20 cellular contexts compared by ENCODE assay signal in the genomic region with DNA sequence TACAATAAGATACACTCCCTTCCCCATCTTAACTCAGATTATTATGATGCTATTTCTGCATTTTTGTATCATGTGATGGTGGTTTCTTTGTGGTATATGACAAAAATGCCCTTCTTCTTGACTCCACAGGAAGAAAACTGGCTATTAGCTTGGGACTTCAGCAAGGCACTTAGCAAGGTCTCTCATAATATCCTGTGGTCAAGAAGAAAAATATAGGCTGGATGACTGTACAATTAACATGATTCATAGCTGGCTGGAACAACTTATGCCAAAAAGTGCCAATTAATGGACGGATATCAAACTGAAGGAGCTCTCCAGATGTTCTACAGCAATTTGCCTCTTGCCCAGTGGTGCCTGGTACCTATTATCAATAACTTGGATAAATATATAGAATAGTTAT. TPM values are rescaled to one million over a fixed set of nuclear protein-coding genes. Genes with fewer than 3 reads are reported as not detected.
DNase-seq lines count a peak whose midpoint lies in the region; ATAC-seq, FAIRE-seq and TF ChIP-seq lines count a peak whose summit lies in the region.
"Had no signal": no experiment of that assay in that cellular context is flagged by ENCODE, and none has a peak within 500 bp of the region (broad histone marks: within the 10 kb centered on the region; RNA-seq: fewer than 3 reads in every experiment).

No MANE protein-coding gene starts in this region.

- H3K9me3 Mint-ChIP-seq in HFFc6: no peaks in the 10 kb centered on the region
- H3K9me3 Mint-ChIP-seq: natural killer cell treated with Interleukin-12 subunit alpha and Interleukin-12 subunit beta and Interleukin-15 and Interleukin-18, amount 100 ng/mL, for 72 hours had no signal

- WGBS in A549 (ENCODE audit: missing lambda C conversion rate): 79% methylated on average over 1 of the region's 1 CpG

- H3K36me3 Mint-ChIP-seq in HFFc6 (ENCODE audit: low read depth): no peaks in the 10 kb centered on the region
- H3K36me3 Mint-ChIP-seq: CD4-positive, CD25-positive, alpha-beta regulatory T cell; mesothelial cell of epicardium; natural killer cell treated with Interleukin-12 subunit alpha and Interleukin-12 subunit beta and Interleukin-15 and Interleukin-18, amount 100 ng/mL, for 72 hours had no signal

- ATAC-seq in A549: no peak
- ATAC-seq: activated CD4-positive, alpha-beta T cell treated with anti-CD3 and anti-CD28 coated beads for 36 hours; natural killer cell treated with Interleukin-12 subunit alpha and Interleukin-12 subunit beta and Interleukin-15 and Interleukin-18, amount 100 ng/mL, for 72 hours had no signal

- no peak for TF ChIP-seq POLR2A in A549 (IDR thresholded peaks at IDR 0.05; ENCODE audit: low read length)

- DNase-seq in A549 (ENCODE audit: low read depth in 1 of 2, low spot score in 1 of 2): no peak
- DNase-seq in HFFc6: peak; percentile 80
- peak; percentile 41 for DNase-seq in astrocyte of the cerebellum (ENCODE audit: low read depth)
- DNase-seq in fibroblast of peridontal ligament (ENCODE audit: extremely low read depth): peak; percentile 76
- no peak for DNase-seq in GDM1 (lab: John Stamatoyannopoulos, UW)
- no peak for DNase-seq in T1000 (lab: John Stamatoyannopoulos, UW)
- DNase-seq in amniotic stem cell (lab: John Stamatoyannopoulos, UW): no peak
- no peak for DNase-seq in H4 (ENCODE audit: low spot score)
- DNase-seq: activated CD4-positive, alpha-beta T cell treated with anti-CD3 and anti-CD28 coated beads for 36 hours; activated effector memory CD4-positive, alpha-beta T cell treated with anti-CD3 and anti-CD28 coated beads, Interleukin-2, amount 50 U/mL, for 16 hours; anterior cingulate cortex; CD4-positive, CD25-positive, alpha-beta regulatory T cell; DMS153; NCI-H1694 treated with DMSO at 0.1 percent for 48 hours; RPMI8226; small intestine; stimulated activated CD4-positive, alpha-beta T cell treated with anti-CD3 and anti-CD28 coated beads, Interleukin-4, amount 100 ng/mL, for 24 hours had no signal

- H3K4me3 Mint-ChIP-seq in HFFc6: peak overlapping the region; percentile 21; the same call in 1 of the 2 replicates
- H3K4me3 Mint-ChIP-seq: activated CD4-positive, alpha-beta T cell treated with anti-CD3 and anti-CD28 coated beads for 36 hours; mesothelial cell of epicardium; natural killer cell treated with Interleukin-12 subunit alpha and Interleukin-12 subunit beta and Interleukin-15 and Interleukin-18, amount 100 ng/mL, for 72 hours had no signal

- POLR2A ChIA-PET in A549 (lab: Yijun Ruan, JAX): no interaction called here

- H3K27ac ChIP-seq in A549: no peak overlapping the region
- H3K27ac ChIP-seq: coronary artery had no signal

- CTCF ChIA-PET in A549 (lab: Yijun Ruan, JAX): no interaction called here

- H3K27me3 Mint-ChIP-seq in HFFc6 (ENCODE audit: insufficient read depth): no peaks in the 10 kb centered on the region; the same call in 1 of the 2 replicates
- H3K27me3 Mint-ChIP-seq: activated CD4-positive, alpha-beta T cell treated with anti-CD3 and anti-CD28 coated beads for 36 hours had no signal

- H3K9me3 ChIP-seq in A549: no peaks in the 10 kb centered on the region

- in situ Hi-C loops in astrocyte of the cerebellum (cut with HindIII; ENCODE audit: low sequenced_read_pairs): no loop called here

- no peak for TF ChIP-seq CTCF in A549 (IDR thresholded peaks at IDR 0.05)
- TF ChIP-seq CTCF in HFFc6 (IDR thresholded peaks at IDR 0.05): no peak
- no peak for TF ChIP-seq CTCF in astrocyte of the cerebellum (IDR thresholded peaks at IDR 0.05; ENCODE audit: low read depth, low read length, missing control alignments)

- TF ChIP-seq EP300 in A549 (IDR thresholded peaks at IDR 0.05): no peak

- peaks cover 55% of the 10 kb centered on the region for H3K4me1 Mint-ChIP-seq in HFFc6 (ENCODE audit: low read depth)

- peak overlapping the region; percentile 73 for H3K27ac Mint-ChIP-seq in HFFc6
- H3K27ac Mint-ChIP-seq: activated CD4-positive, alpha-beta T cell treated with anti-CD3 and anti-CD28 coated beads for 36 hours; CD4-positive, CD25-positive, alpha-beta regulatory T cell; mesothelial cell of epicardium; natural killer cell treated with Interleukin-12 subunit alpha and Interleukin-12 subunit beta and Interleukin-15 and Interleukin-18, amount 100 ng/mL, for 72 hours had no signal

- TF ChIP-seq RAD21 in A549 (conservative IDR thresholded peaks at IDR 0.05 in 1 of 2, IDR thresholded peaks at IDR 0.05 in 1 of 2): no peak

- peak; percentile 96 for FAIRE-seq in A549 (lab: Jason Lieb, UNC)

- H3K4me1 ChIP-seq in A549: peaks cover 15% of the 10 kb centered on the region

- no peak overlapping the region for H3K4me2 ChIP-seq in A549

- H3K4me3 ChIP-seq in A549 (no peak overlapping the region), astrocyte of the cerebellum (ENCODE audit: low read depth, low read length) (no peak overlapping the region)
- H3K4me3 ChIP-seq: coronary artery had no signal

TF ChIP-seq in A549, 52 proteins besides CTCF, POLR2A, EP300 and RAD21:
- TF ChIP-seq RARB (CRISPR knock-in tag; IDR thresholded peaks at IDR 0.05): no peak
- TF ChIP-seq JUN (IDR thresholded peaks at IDR 0.05): no peak
- TF ChIP-seq JUNB (IDR thresholded peaks at IDR 0.05): no peak
- TF ChIP-seq, protein P1, sequence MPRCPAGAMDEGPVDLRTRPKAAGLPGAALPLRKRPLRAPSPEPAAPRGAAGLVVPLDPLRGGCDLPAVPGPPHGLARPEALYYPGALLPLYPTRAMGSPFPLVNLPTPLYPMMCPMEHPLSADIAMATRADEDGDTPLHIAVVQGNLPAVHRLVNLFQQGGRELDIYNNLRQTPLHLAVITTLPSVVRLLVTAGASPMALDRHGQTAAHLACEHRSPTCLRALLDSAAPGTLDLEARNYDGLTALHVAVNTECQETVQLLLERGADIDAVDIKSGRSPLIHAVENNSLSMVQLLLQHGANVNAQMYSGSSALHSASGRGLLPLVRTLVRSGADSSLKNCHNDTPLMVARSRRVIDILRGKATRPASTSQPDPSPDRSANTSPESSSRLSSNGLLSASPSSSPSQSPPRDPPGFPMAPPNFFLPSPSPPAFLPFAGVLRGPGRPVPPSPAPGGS (IDR thresholded peaks at IDR 0.05): no peak
- no peak for TF ChIP-seq RNF2 (IDR thresholded peaks at IDR 0.05; ENCODE audit: borderline replicate concordance, low read depth)
- TF ChIP-seq SREBF2 (IDR thresholded peaks at IDR 0.05): no peak
- TF ChIP-seq HOXA7 (CRISPR knock-in tag; IDR thresholded peaks at IDR 0.05): no peak
- no peak for TF ChIP-seq GATA3 (IDR thresholded peaks at IDR 0.05; ENCODE audit: borderline replicate concordance)

RNA-seq across cellular contexts. Expression of a gene that starts 2.3 kb away (rescaled TPM):
- polyA plus RNA-seq in A549 (2011; rRNA removed) (41.7 and 56.5 TPM in 2 replicates), A549 (2017; fragmentation: RNase III; extraction: RNeasy Plus Mini Kit Qiagen cat#74134 plus additional on column Dnase treatment) (32.5 to 41.9 TPM (median 40.1 TPM) in 3 replicates)
- 63.5 and 77.4 TPM in 2 replicates for polyA plus RNA-seq in A549 (2012; cell fraction: cytosol; rRNA removed)
- polyA plus RNA-seq in A549 (2012; cell fraction: nucleus; rRNA removed): 81.8 and 93.1 TPM in 2 replicates
- 17.1 and 23.1 TPM in 2 replicates for polyA minus RNA-seq in A549 (2011; rRNA and poly(A)+ RNA removed)
- total RNA-seq in HFFc6 (2021; fragmentation: NEBNext Ultra II Directional; extraction: Animal tissue kit (Norgen Biotek cat#: 25700)): 10 to 100 TPM; 17.3 to 22.5 (median 18.5) TPM
- total RNA-seq in H4 (2014; rRNA removed; shearing (Covaris generic)): 37.5 and 48.9 TPM in 2 replicates

Comparison
In these comparisons a context has a peak if more than half of its experiments do, and no peak if none do; other contexts are left out.
1. DNase-seq: peak in HFFc6 (single experiment), astrocyte of the cerebellum (single experiment) and fibroblast of peridontal ligament (single experiment); none in A549 (0 of 2), GDM1 (single experiment), T1000 (single experiment), amniotic stem cell (single experiment) and H4 (single experiment).